23 cellular contexts compared by ENCODE assay signal in genomic region chr21:32317726-32318125, GRCh38. TPM values are rescaled to one million over a fixed set of nuclear protein-coding genes. Genes with fewer than 3 reads are reported as not detected.
DNase-seq lines count a peak whose midpoint lies in the region; FAIRE-seq and TF ChIP-seq lines count a peak whose summit lies in the region.
"Had no signal": no experiment of that assay in that cellular context is flagged by ENCODE, and none has a peak within 500 bp of the region (broad histone marks: within the 10 kb centered on the region; RNA-seq: fewer than 3 reads in every experiment).

No MANE protein-coding gene starts in this region.

- H3K4me1 ChIP-seq in adipocyte (ENCODE audit: control insufficient read depth, insufficient read depth, low read length), result peaks cover 12% of the 10 kb centered on the region
- no peaks in the 10 kb centered on the region for H3K4me1 ChIP-seq in HAP-1

- DNase-seq in adipocyte (ENCODE audit: low read depth) (no peak), bronchial epithelial cell (ENCODE audit: low read depth) (no peak), mesenteric fat pad (ENCODE audit: low spot score) (peak; percentile 84), SHP77 treated with DMSO at 0.1 percent for 48 hours (lab: John Stamatoyannopoulos, UW) (no peak), HAP-1 (ENCODE audit: low spot score in 2 of 2) (no peak), GM13977 (ENCODE audit: low spot score) (no peak)
- DNase-seq: C1 segment of cervical spinal cord; Calu3; CD4-positive, alpha-beta memory T cell; COR-L47; DMS53; DMS79 treated with DMSO at 0.1 percent for 48 hours; GF-D8; H9; HFFc6 had no signal

- H3K27me3 ChIP-seq in adipocyte (replicated peaks; ENCODE audit: control insufficient read depth, insufficient read depth, low read length), result no peaks in the 10 kb centered on the region
- no peaks in the 10 kb centered on the region for H3K27me3 ChIP-seq in bronchial epithelial cell (ENCODE audit: control insufficient read depth, insufficient read depth, low read length)
- no peaks in the 10 kb centered on the region for H3K27me3 ChIP-seq in HAP-1 (ENCODE audit: low read depth)

- FAIRE-seq in bronchial epithelial cell (lab: Jason Lieb, UNC), result peak; percentile 40
- FAIRE-seq: GM12891, GM19239 had no signal

- peak overlapping the region; percentile 28 for H3K9ac ChIP-seq in adipocyte (ENCODE audit: low read length)

- in situ Hi-C loops in HAP-1 (cut with MboI; ENCODE audit: low sequenced_read_pairs) (no loop called here), GM13977 (cut with MboI; ENCODE audit: low pct_unique_long_range_greater_than_20kb, low sequenced_read_pairs, unreplicated experiment) (no loop called here)

- H3K4me3 ChIP-seq in adipocyte (ENCODE audit: low read length) (no peak overlapping the region), bronchial epithelial cell (ENCODE audit: low read depth, low read length) (no peak overlapping the region), HAP-1 (no peak overlapping the region)
- H3K4me3 ChIP-seq: GM23338 had no signal

- H3K9me3 ChIP-seq in adipocyte (ENCODE audit: control insufficient read depth, low read length) (no peaks in the 10 kb centered on the region), HAP-1 (no peaks in the 10 kb centered on the region)

- H3K36me3 ChIP-seq in adipocyte (ENCODE audit: control insufficient read depth, insufficient read depth, low read length, severe bottlenecking) (peaks cover 98% of the 10 kb centered on the region), bronchial epithelial cell (ENCODE audit: control insufficient read depth, insufficient read depth, low read length) (peaks cover 57% of the 10 kb centered on the region), HAP-1 (replicated peaks) (peaks cover 81% of the 10 kb centered on the region)

- TF ChIP-seq CTCF in bronchial epithelial cell (IDR thresholded peaks at IDR 0.05; ENCODE audit: insufficient read depth, low read length, severe bottlenecking), result no peak
- TF ChIP-seq CTCF in GM13977 (IDR thresholded peaks at IDR 0.05; ENCODE audit: extremely low read depth, insufficient read depth, missing control alignments), result no peak

RNA-seq across cellular contexts. Expression of gene MRAP, which starts 19.1 kb away (rescaled TPM):
- total RNA-seq in bronchial epithelial cell (not detected in 2 replicates), mesenteric fat pad (149 TPM)
- total RNA-seq: A172; A673; Calu3; CD4-positive, alpha-beta memory T cell; Daoy; G401; GM23338; H4; H9; HFFc6 had no signal

RNA-seq across cellular contexts. Expression of gene MIS18A, which starts 38.9 kb away (rescaled TPM):
- total RNA-seq in bronchial epithelial cell (4.2 and 7.0 TPM in 2 replicates), mesenteric fat pad (5.4 TPM)

Comparison
In these comparisons a context has a peak if more than half of its experiments do, and no peak if none do; other contexts are left out.
1. RNA of gene MRAP, which starts 19.1 kb away (total RNA-seq): 149 TPM in mesenteric fat pad (single experiment); not detected in bronchial epithelial cell; every median in the first group is over 100 times any median in the second.